Comparison of ENCODE assay signal across 8 cellular contexts in the genomic region with DNA sequence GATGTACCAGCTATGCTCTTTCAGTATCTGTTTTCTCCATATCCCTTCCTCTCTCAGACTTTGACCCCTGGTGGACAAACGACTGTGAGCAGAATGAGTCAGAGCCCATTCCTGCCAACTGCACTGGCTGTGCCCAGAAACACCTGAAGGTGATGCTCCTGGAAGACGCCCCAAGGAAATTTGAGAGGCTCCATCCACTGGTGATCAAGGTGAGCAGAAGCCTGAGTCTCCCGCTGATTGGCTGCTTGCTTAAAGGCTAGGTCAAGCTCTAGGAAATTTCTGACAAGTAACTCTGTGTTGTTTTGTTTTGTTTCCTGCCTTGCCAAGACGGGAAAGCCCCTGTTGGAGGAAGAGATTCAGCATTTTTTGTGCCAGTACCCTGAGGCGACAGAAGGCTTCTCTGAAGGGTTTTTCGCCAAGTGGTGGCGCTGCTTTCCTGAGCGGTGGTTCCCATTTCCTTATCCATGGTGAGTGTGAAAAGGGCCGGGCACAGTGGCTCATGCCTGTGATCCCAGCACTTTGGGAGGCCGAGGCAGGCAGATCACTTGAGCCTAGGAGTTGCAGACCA. TPM values are rescaled to one million over a fixed set of nuclear protein-coding genes. Genes with fewer than 3 reads are reported as not detected.
DNase-seq lines count a peak whose midpoint lies in the region; ATAC-seq and TF ChIP-seq lines count a peak whose summit lies in the region.

No MANE protein-coding gene starts in this region.

- no peak overlapping the region for H3K9ac ChIP-seq in IMR-90 (ENCODE audit: low read depth, low read length)

- CTCF ChIA-PET in IMR-90 (lab: Yijun Ruan, JAX): interaction anchor here (0.5 to 1.7 kb wide), 4 partner anchors 10 to 183 kb away, joined by 3 to 19 read pairs (median 4); no protein-coding TSS in a partner anchor

- no peak overlapping the region for H2BK20ac ChIP-seq in IMR-90 (ENCODE audit: low read depth, low read length)

- H2BK15ac ChIP-seq in IMR-90 (ENCODE audit: low read depth, low read length): no peak overlapping the region

- no peak overlapping the region for H2BK5ac ChIP-seq in IMR-90 (ENCODE audit: low read depth, low read length, poor library complexity, severe bottlenecking)

- H3K27me3 ChIP-seq in IMR-90 (ENCODE audit: control insufficient read depth, insufficient read depth, low read length): no peaks in the 10 kb centered on the region

- TF ChIP-seq CTCF in AG10803 (conservative IDR thresholded peaks at IDR 0.05; ENCODE audit: low read length) (peak; percentile 49), IMR-90 (conservative IDR thresholded peaks at IDR 0.05; ENCODE audit: low read depth, low read length) (peak; percentile 31; the same call in 1 of the 2 replicates)

- peak; percentile 30 for TF ChIP-seq RAD21 in IMR-90 (IDR thresholded peaks at IDR 0.05; ENCODE audit: low read length)

- no peaks in the 10 kb centered on the region for H3K9me3 ChIP-seq in IMR-90 (ENCODE audit: control insufficient read depth, insufficient read depth, low read length)

- POLR2A ChIA-PET in IMR-90 (lab: Charles Lee; ENCODE audit: unreplicated experiment): no interaction called here

- H3K4ac ChIP-seq in IMR-90 (ENCODE audit: low read depth, low read length): no peak overlapping the region

- dilution Hi-C loops in IMR-90 (cut with HindIII; ENCODE audit: low sequenced_read_pairs, unreplicated experiment): no loop called here

- no peak overlapping the region for H3K4me3 ChIP-seq in AG10803 (ENCODE audit: low read length)
- no peak overlapping the region for H3K4me3 ChIP-seq in IMR-90 (ENCODE audit: insufficient read depth, low read depth, low read length)

- H4K8ac ChIP-seq in IMR-90 (ENCODE audit: low read depth in 2 of 2, low read length in 2 of 2): no peak overlapping the region

- H3K4me1 Mint-ChIP-seq in activated naive CD8-positive, alpha-beta T cell (ENCODE audit: low read depth): peaks cover 30% of the 10 kb centered on the region

- H3K27ac ChIP-seq in IMR-90 (ENCODE audit: insufficient read depth, low read length): no peak overlapping the region

- no peak overlapping the region for H3K4me2 ChIP-seq in IMR-90 (ENCODE audit: low read depth, low read length)

- H2AK5ac ChIP-seq in IMR-90 (ENCODE audit: low read depth, low read length): no peak overlapping the region

- in situ Hi-C loops in IMR-90 (cut with MboI; ENCODE audit: low sequenced_read_pairs): no loop called here

- WGBS in IMR-90 (ENCODE audit: extremely low coverage in 2 of 2, insufficient read length in 1 of 2), 2 experiments: 100% methylated on average over 1 of the region's 10 CpGs; no CpG with 5 or more reads in 1 of the 2 experiments

- peak overlapping the region; percentile 31; the same call in 1 of the 2 replicates for H4K91ac ChIP-seq in IMR-90 (ENCODE audit: insufficient read depth, low read depth, low read length)

- no peak overlapping the region for H2AK9ac ChIP-seq in IMR-90 (replicated peaks; ENCODE audit: low read depth, low read length, poor library complexity)

- no peak for DNase-seq in AG10803 (ENCODE audit: low read depth)
- DNase-seq in IMR-90: peak; percentile 56
- DNase-seq in kidney glomerular epithelial cell (lab: John Stamatoyannopoulos, UW): peak; percentile 30

- peaks cover 18% of the 10 kb centered on the region for H3K9me1 ChIP-seq in IMR-90 (ENCODE audit: insufficient read depth, low read length)

- peaks cover 21% of the 10 kb centered on the region for H4K20me1 ChIP-seq in IMR-90 (ENCODE audit: insufficient read depth, low read length)

- TF ChIP-seq POLR2A in IMR-90 (IDR thresholded peaks at IDR 0.05; ENCODE audit: low read depth, low read length): no peak

- H3K56ac ChIP-seq in IMR-90 (ENCODE audit: extremely low read depth, insufficient read depth, low read length): no peak overlapping the region

- H3K9me3 Mint-ChIP-seq in activated naive CD8-positive, alpha-beta T cell (ENCODE audit: low read depth): no peaks in the 10 kb centered on the region

- peaks cover 26% of the 10 kb centered on the region for H3K4me1 ChIP-seq in IMR-90 (ENCODE audit: control insufficient read depth, insufficient read depth, low read length)

- H3K23ac ChIP-seq in IMR-90 (ENCODE audit: low read depth, low read length): no peak overlapping the region

- H3K27me3 Mint-ChIP-seq in activated naive CD8-positive, alpha-beta T cell: no peaks in the 10 kb centered on the region

- H2BK120ac ChIP-seq in IMR-90 (ENCODE audit: low read depth, low read length): no peak overlapping the region

- H3K27ac Mint-ChIP-seq in activated naive CD8-positive, alpha-beta T cell: peak overlapping the region; percentile 58

- BruUV-seq in IMR-90 (replicated peaks; lab: Mats Ljungman, UMichigan): no TSS peak

- intact Hi-C loops in IMR-90 (cut with micrococcal nuclease): no loop called here

- H3K4me3 Mint-ChIP-seq in activated naive CD8-positive, alpha-beta T cell: no peak overlapping the region

- 0 out of 2 replicates have a peak, but pooled peaks have one; percentile 11 for ATAC-seq in IMR-90 (ENCODE audit: low read depth)
- ATAC-seq in HG03469 (IDR thresholded peaks at IDR 0.05; ENCODE audit: unreplicated experiment): no peak
- ATAC-seq in HG03457 (IDR thresholded peaks at IDR 0.05; ENCODE audit: unreplicated experiment): no peak
- no peak for ATAC-seq in GM18873 (IDR thresholded peaks at IDR 0.05; ENCODE audit: low FRiP score, unreplicated experiment)
- ATAC-seq in HG02763 (IDR thresholded peaks at IDR 0.05; ENCODE audit: unreplicated experiment): no peak

- H3K79me1 ChIP-seq in IMR-90 (ENCODE audit: low read depth in 1 of 2, low read length in 2 of 2): peaks cover 0 to 25% of the 10 kb centered on the region in 2 experiments; a peak in 2 of 4 replicates

- peaks cover 21% of the 10 kb centered on the region for H3K36me3 ChIP-seq in IMR-90 (ENCODE audit: control insufficient read depth, insufficient read depth, low read length)

- H4K5ac ChIP-seq in IMR-90 (ENCODE audit: low read depth, low read length): no peak overlapping the region

- peaks cover 9% of the 10 kb centered on the region for H3K36me3 Mint-ChIP-seq in activated naive CD8-positive, alpha-beta T cell

- no peak overlapping the region for H3K14ac ChIP-seq in IMR-90 (replicated peaks; ENCODE audit: low read depth, low read length)

- H2AFZ ChIP-seq in IMR-90 (replicated peaks; ENCODE audit: low read length, poor library complexity): no peak overlapping the region

- no peak overlapping the region for H3K18ac ChIP-seq in IMR-90 (ENCODE audit: low read depth, low read length)

TF ChIP-seq in IMR-90, 13 proteins besides CTCF, POLR2A, EP300 and RAD21:
- no peak for TF ChIP-seq MAZ (IDR thresholded peaks at IDR 0.05; ENCODE audit: borderline replicate concordance, low read depth, low read length)
- TF ChIP-seq SMC3 (IDR thresholded peaks at IDR 0.05; ENCODE audit: low read depth, low read length): peak; percentile 27; the same call in 1 of the 2 replicates
- TF ChIP-seq BHLHE40 (IDR thresholded peaks at IDR 0.05; ENCODE audit: low read depth, low read length): no peak

RNA-seq across cellular contexts. Expression of a gene that starts 28.6 kb away (rescaled TPM):
- 39.2 and 52.3 TPM in 2 replicates for total RNA-seq in IMR-90 (2012; rRNA removed)
- polyA plus RNA-seq in IMR-90 (2012; rRNA removed): 26.8 and 30.8 TPM in 2 replicates
- polyA plus RNA-seq in IMR-90 (2012; cell fraction: cytosol; rRNA removed): 11.4 and 11.6 TPM in 2 replicates
- 11.0 and 26.3 TPM in 2 replicates for polyA plus RNA-seq in IMR-90 (2012; cell fraction: nucleus; rRNA removed; ENCODE audit: low replicate concordance)

RNA-seq across cellular contexts. Expression of a gene that starts 39.7 kb away (rescaled TPM):
- 50.5 and 58.4 TPM in 2 replicates for total RNA-seq in IMR-90 (2012; rRNA removed)
- 25.9 and 28.4 TPM in 2 replicates for polyA plus RNA-seq in IMR-90 (2012; rRNA removed)
- polyA plus RNA-seq in IMR-90 (2012; cell fraction: cytosol; rRNA removed): 14.4 and 17.5 TPM in 2 replicates
- polyA plus RNA-seq in IMR-90 (2012; cell fraction: nucleus; rRNA removed; ENCODE audit: low replicate concordance): 2.7 and 7.9 TPM in 2 replicates

RNA-seq across cellular contexts. Expression of a gene that starts 40.2 kb away (rescaled TPM):
- total RNA-seq in IMR-90 (2012; rRNA removed): under 0.01 TPM in 1 of 2 replicates, not detected in the other
- polyA plus RNA-seq in IMR-90 (2012; rRNA removed): 0.20 and 0.21 TPM in 2 replicates
- 0.13 and 0.53 TPM in 2 replicates for polyA plus RNA-seq in IMR-90 (2012; cell fraction: cytosol; rRNA removed)
- polyA plus RNA-seq in IMR-90 (2012; cell fraction: nucleus; rRNA removed; ENCODE audit: low replicate concordance): 0.28 and 0.29 TPM in 2 replicates
